9 cellular contexts compared by ENCODE assay signal in the genomic region with DNA sequence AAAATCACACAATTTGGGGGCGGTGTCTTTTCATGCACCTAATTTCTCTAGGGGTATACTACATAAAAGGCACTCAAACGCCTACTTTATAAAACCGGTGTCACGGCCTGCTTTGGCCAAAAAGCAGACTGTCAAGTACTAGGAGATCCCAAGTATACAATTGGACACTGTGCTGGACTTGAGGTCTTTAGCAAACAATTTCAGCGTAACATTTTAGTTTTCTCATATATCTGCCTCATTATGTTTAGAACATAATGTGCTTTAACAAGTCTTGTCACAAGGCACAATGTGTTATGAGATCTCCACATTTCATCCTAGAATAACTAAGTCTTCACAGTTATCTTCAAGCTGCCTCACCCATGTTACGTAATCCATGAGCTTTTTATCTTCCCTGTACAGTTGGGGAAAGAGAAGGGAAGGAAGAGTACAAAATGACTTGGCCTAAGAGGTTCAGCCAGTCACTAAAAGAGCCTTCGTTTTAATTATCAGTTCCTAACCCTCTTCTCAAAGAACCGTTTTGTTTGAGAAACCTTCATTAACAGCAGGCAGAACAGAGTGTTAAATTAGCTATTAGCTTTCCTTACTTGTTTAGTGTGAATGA. TPM values are rescaled to one million over a fixed set of nuclear protein-coding genes. Genes with fewer than 3 reads are reported as not detected.
DNase-seq lines count a peak whose midpoint lies in the region; ATAC-seq and TF ChIP-seq lines count a peak whose summit lies in the region.
"Had no signal": no experiment of that assay in that cellular context is flagged by ENCODE, and none has a peak within 500 bp of the region (broad histone marks: within the 10 kb centered on the region; RNA-seq: fewer than 3 reads in every experiment).

No MANE protein-coding gene starts in this region.

- TF ChIP-seq CTCF in Panc1 (IDR thresholded peaks at IDR 0.05) (no peak), epithelial cell of esophagus (IDR thresholded peaks at IDR 0.05; ENCODE audit: insufficient read depth, low read depth, low read length, missing control alignments) (no peak)

- H3K4me1 Mint-ChIP-seq in activated T-cell treated with anti-CD3 and anti-CD28 coated beads, Interleukin-2, amount 50 U/mL, for 72 hours (ENCODE audit: low read depth) = peaks cover 66% of the 10 kb centered on the region
- peaks cover 50% of the 10 kb centered on the region for H3K4me1 Mint-ChIP-seq in stimulated activated effector memory CD8-positive, alpha-beta T cell treated with anti-CD3 and anti-CD28 coated beads, Interleukin-12 subunit alpha, Interleukin-12 subunit beta, amount 100 ng/mL, for 72 hours

- H3K36me3 ChIP-seq in Panc1 (ENCODE audit: control insufficient read depth, insufficient read depth, low read length) = no peaks in the 10 kb centered on the region

- H3K27ac ChIP-seq in Panc1 (ENCODE audit: low read length) = peak overlapping the region; percentile 91

- H3K9me3 ChIP-seq in Panc1 (ENCODE audit: control insufficient read depth, insufficient read depth, low read depth, low read length) = no peaks in the 10 kb centered on the region

- no peak for DNase-seq in activated T-cell treated with anti-CD3 and anti-CD28 coated beads, Interleukin-2, amount 50 U/mL, for 72 hours
- no peak for DNase-seq in activated T-cell treated with anti-CD3 and anti-CD28 coated beads, Interleukin-2, amount 50 U/mL, for 48 hours
- DNase-seq in Panc1 (ENCODE audit: low read depth, low spot score) = no peak
- DNase-seq in epithelial cell of esophagus (ENCODE audit: low read depth) = peak; percentile 52
- DNase-seq in stimulated activated effector memory CD8-positive, alpha-beta T cell treated with anti-CD3 and anti-CD28 coated beads, Interleukin-12 subunit alpha, Interleukin-12 subunit beta, amount 100 ng/mL, for 72 hours (ENCODE audit: low spot score in 2 of 2) = no peak
- no peak for DNase-seq in midbrain (lab: John Stamatoyannopoulos, UW)
- no peak for DNase-seq in ureter (ENCODE audit: low spot score)
- no peak for DNase-seq in RPMI8226
- DNase-seq: activated gamma-delta T cell treated with Interleukin-2 at 50 U/mL for 16 hours had no signal

- POLR2A ChIA-PET in Panc1 (lab: Charles Lee) = interaction anchor here (0.6 to 1.6 kb wide), 2 partner anchors 12 to 690 kb away, joined by 3 to 17 read pairs; no protein-coding TSS in a partner anchor

- CTCF ChIA-PET in Panc1 (lab: Charles Lee) = interaction anchor here (1.2 to 1.3 kb wide), 2 partner anchors 65 to 68 kb away, joined by 4 read pairs; no protein-coding TSS in a partner anchor

- in situ Hi-C loops in Panc1 (cut with HindIII; ENCODE audit: low pct_unique_long_range_greater_than_20kb, low sequenced_read_pairs) = no loop called here

- intact Hi-C loops in Panc1 (cut with micrococcal nuclease; ENCODE audit: unreplicated experiment) = no loop called here

- H3K27me3 ChIP-seq in Panc1 (ENCODE audit: control insufficient read depth, insufficient read depth, low read length) = no peaks in the 10 kb centered on the region

- H3K4me3 ChIP-seq in Panc1 (ENCODE audit: low read depth in 2 of 2, low read length in 2 of 2) = peak overlapping the region; percentile 65 to 83; a peak in 3 of 4 replicates
- peak overlapping the region; percentile 72 for H3K4me3 ChIP-seq in epithelial cell of esophagus (ENCODE audit: low read length)

- BruUV-seq in Panc1 (replicated peaks; lab: Mats Ljungman, UMichigan) = no TSS peak

- H3K4me1 ChIP-seq in Panc1 (ENCODE audit: control insufficient read depth, insufficient read depth, low read length) = peaks cover 40% of the 10 kb centered on the region

- no peaks in the 10 kb centered on the region for H3K27me3 Mint-ChIP-seq in activated T-cell treated with anti-CD3 and anti-CD28 coated beads, Interleukin-2, amount 50 U/mL, for 72 hours (ENCODE audit: low read depth)

- H3K9me3 Mint-ChIP-seq in activated T-cell treated with anti-CD3 and anti-CD28 coated beads, Interleukin-2, amount 50 U/mL, for 72 hours = no peaks in the 10 kb centered on the region
- H3K9me3 Mint-ChIP-seq in stimulated activated effector memory CD8-positive, alpha-beta T cell treated with anti-CD3 and anti-CD28 coated beads, Interleukin-12 subunit alpha, Interleukin-12 subunit beta, amount 100 ng/mL, for 72 hours = no peaks in the 10 kb centered on the region

- H3K36me3 Mint-ChIP-seq in activated T-cell treated with anti-CD3 and anti-CD28 coated beads, Interleukin-2, amount 50 U/mL, for 72 hours (ENCODE audit: insufficient read depth in 2 of 2) = peaks cover 0 to 4% of the 10 kb centered on the region in 2 donors
- peaks cover 7% of the 10 kb centered on the region for H3K36me3 Mint-ChIP-seq in stimulated activated effector memory CD8-positive, alpha-beta T cell treated with anti-CD3 and anti-CD28 coated beads, Interleukin-12 subunit alpha, Interleukin-12 subunit beta, amount 100 ng/mL, for 72 hours

- no peak for ATAC-seq in activated T-cell treated with anti-CD3 and anti-CD28 coated beads, Interleukin-2, amount 50 U/mL, for 72 hours (replicated peaks in 1 of 2)
- ATAC-seq in Panc1 = no peak
- no peak for ATAC-seq in stimulated activated effector memory CD8-positive, alpha-beta T cell treated with anti-CD3 and anti-CD28 coated beads, Interleukin-12 subunit alpha, Interleukin-12 subunit beta, amount 100 ng/mL, for 72 hours

- peak overlapping the region; percentile 78 to 100 for H3K4me3 Mint-ChIP-seq in activated T-cell treated with anti-CD3 and anti-CD28 coated beads, Interleukin-2, amount 50 U/mL, for 72 hours
- peak overlapping the region; percentile 95 for H3K4me3 Mint-ChIP-seq in stimulated activated effector memory CD8-positive, alpha-beta T cell treated with anti-CD3 and anti-CD28 coated beads, Interleukin-12 subunit alpha, Interleukin-12 subunit beta, amount 100 ng/mL, for 72 hours

- no peak overlapping the region for H3K27ac Mint-ChIP-seq in activated T-cell treated with anti-CD3 and anti-CD28 coated beads, Interleukin-2, amount 50 U/mL, for 72 hours
- H3K27ac Mint-ChIP-seq in stimulated activated effector memory CD8-positive, alpha-beta T cell treated with anti-CD3 and anti-CD28 coated beads, Interleukin-12 subunit alpha, Interleukin-12 subunit beta, amount 100 ng/mL, for 72 hours = no peak overlapping the region

RNA-seq across cellular contexts. Expression of gene SSX2IP, which starts 1.7 kb away (rescaled TPM):
- 10 to 100 TPM in 1 of 2 donors, 1 to 10 TPM in 1; 8.5 to 13.8 TPM for total RNA-seq in activated T-cell treated with anti-CD3 and anti-CD28 coated beads, Interleukin-2, amount 50 U/mL, for 72 hours
- total RNA-seq in Panc1 (2021; ENCODE audit: unreplicated experiment) = 81.8 TPM
- 24.5 TPM for polyA plus RNA-seq in Panc1 (2012; ENCODE audit: insufficient read length)
- 21.2 TPM for total RNA-seq in ureter
